15 cellular contexts compared by ENCODE assay signal in genomic region chr7:97623333-97623732, GRCh38.
DNase-seq lines count a peak whose midpoint lies in the region; ATAC-seq, FAIRE-seq and TF ChIP-seq lines count a peak whose summit lies in the region.
"Had no signal": no experiment of that assay in that cellular context is flagged by ENCODE, and none has a peak within 500 bp of the region (broad histone marks: within the 10 kb centered on the region; RNA-seq: fewer than 3 reads in every experiment).

No MANE protein-coding gene starts in this region.

- H3K4me1 ChIP-seq in GM23338 (ENCODE audit: insufficient read depth) = no peaks in the 10 kb centered on the region
- H3K4me1 ChIP-seq: transverse colon had no signal

- POLR2A ChIA-PET in activated CD4-positive, alpha-beta T cell treated with anti-CD3 and anti-CD28 coated beads for 36 hours (lab: Charles Lee) = no interaction called here

- CTCF ChIA-PET in activated CD4-positive, alpha-beta T cell treated with anti-CD3 and anti-CD28 coated beads for 36 hours (lab: Charles Lee) = no interaction called here

- peak; percentile 33 for FAIRE-seq in GM19239 (lab: Jason Lieb, UNC)

- H3K27ac Mint-ChIP-seq in GM23338 (no peak overlapping the region), glutamatergic neuron (ENCODE audit: unreplicated experiment) (no peak overlapping the region)
- no peak overlapping the region for H3K27ac Mint-ChIP-seq in activated CD4-positive, alpha-beta T cell treated with anti-CD3 and anti-CD28 coated beads for 36 hours
- H3K27ac Mint-ChIP-seq: brain had no signal

- H3K36me3 ChIP-seq in GM06990 (ENCODE audit: control insufficient read depth, insufficient read depth, low read length) (no peaks in the 10 kb centered on the region), GM23338 (ENCODE audit: insufficient read depth) (no peaks in the 10 kb centered on the region)
- H3K36me3 ChIP-seq: transverse colon, WERI-Rb-1 had no signal

- no peaks in the 10 kb centered on the region for H3K79me2 ChIP-seq in GM23338 (replicated peaks; ENCODE audit: insufficient read depth)

- no peaks in the 10 kb centered on the region for H3K4me1 Mint-ChIP-seq in GM23338
- no peaks in the 10 kb centered on the region for H3K4me1 Mint-ChIP-seq in glutamatergic neuron (ENCODE audit: low read depth, unreplicated experiment)
- H3K4me1 Mint-ChIP-seq in activated CD4-positive, alpha-beta T cell treated with anti-CD3 and anti-CD28 coated beads for 36 hours = no peaks in the 10 kb centered on the region
- H3K4me1 Mint-ChIP-seq: brain had no signal

- no peak overlapping the region for H3K4me3 ChIP-seq in GM06990 (replicated peaks; ENCODE audit: low read depth, low read length)
- H3K4me3 ChIP-seq in GM23338 = no peak overlapping the region
- H3K4me3 ChIP-seq: GM23248, transverse colon had no signal

- TF ChIP-seq CTCF in GM06990 (IDR thresholded peaks at IDR 0.05; ENCODE audit: insufficient read depth, low read length, poor library complexity, severe bottlenecking) (no peak), GM23338 (conservative IDR thresholded peaks at IDR 0.05; ENCODE audit: low read depth in 2 of 2) (no peak), glutamatergic neuron (IDR thresholded peaks at IDR 0.05; ENCODE audit: partially characterized antibody, unreplicated experiment) (no peak)

- no peak overlapping the region for H3K4me2 ChIP-seq in GM23338

- H3K27me3 Mint-ChIP-seq in GM23338 (ENCODE audit: insufficient read depth, low read depth, poor library complexity) (no peaks in the 10 kb centered on the region), glutamatergic neuron (ENCODE audit: unreplicated experiment) (no peaks in the 10 kb centered on the region)
- H3K27me3 Mint-ChIP-seq in activated CD4-positive, alpha-beta T cell treated with anti-CD3 and anti-CD28 coated beads for 36 hours = peaks cover 6% of the 10 kb centered on the region

- intact Hi-C loops in activated CD4-positive, alpha-beta T cell treated with anti-CD3 and anti-CD28 coated beads for 36 hours (cut with DNase I, micrococcal nuclease) = no loop called here

- no peak for ATAC-seq in GM23338
- peak; percentile 95 for ATAC-seq in HG03196 (IDR thresholded peaks at IDR 0.05; ENCODE audit: unreplicated experiment)
- ATAC-seq in activated CD4-positive, alpha-beta T cell treated with anti-CD3 and anti-CD28 coated beads for 36 hours = no peak

- H4K20me1 ChIP-seq in GM23338 (replicated peaks; ENCODE audit: insufficient read depth) = no peaks in the 10 kb centered on the region

- no peak overlapping the region for H3K27ac ChIP-seq in GM23338 (ENCODE audit: low read depth)
- H3K27ac ChIP-seq: epithelial cell of prostate, GM23248, transverse colon, WERI-Rb-1 had no signal

- DNase-seq in GM06990 (ENCODE audit: extremely low read depth, insufficient read length) (peak; percentile 22), GM19239 (ENCODE audit: insufficient read length, low spot score) (no peak), GM23338 (ENCODE audit: low spot score) (no peak), cortex of kidney (lab: John Stamatoyannopoulos, UW) (no peak), glutamatergic neuron (no peak), GOT3 (lab: John Stamatoyannopoulos, UW) (no peak)
- no peak for DNase-seq in activated CD4-positive, alpha-beta T cell treated with anti-CD3 and anti-CD28 coated beads for 36 hours
- DNase-seq: GM23248, midbrain, retina, transverse colon, WERI-Rb-1 had no signal

- H3K4me3 Mint-ChIP-seq in GM23338 (no peak overlapping the region), glutamatergic neuron (ENCODE audit: unreplicated experiment) (no peak overlapping the region)
- H3K4me3 Mint-ChIP-seq in activated CD4-positive, alpha-beta T cell treated with anti-CD3 and anti-CD28 coated beads for 36 hours = no peak overlapping the region
- H3K4me3 Mint-ChIP-seq: brain had no signal

- H3K9me2 ChIP-seq in GM23338 (ENCODE audit: insufficient read depth) = peaks cover 8% of the 10 kb centered on the region; the same call in 1 of the 2 replicates

- H3K9me3 Mint-ChIP-seq in GM23338 (peaks cover 2% of the 10 kb centered on the region; the same call in 1 of the 3 replicates), glutamatergic neuron (ENCODE audit: unreplicated experiment) (no peaks in the 10 kb centered on the region)
- no peaks in the 10 kb centered on the region for H3K9me3 Mint-ChIP-seq in activated CD4-positive, alpha-beta T cell treated with anti-CD3 and anti-CD28 coated beads for 36 hours (ENCODE audit: low read depth)
- H3K9me3 Mint-ChIP-seq: brain had no signal

- H3K36me3 Mint-ChIP-seq in GM23338 (ENCODE audit: low read depth) (no peaks in the 10 kb centered on the region), glutamatergic neuron (ENCODE audit: unreplicated experiment) (no peaks in the 10 kb centered on the region)
- no peaks in the 10 kb centered on the region for H3K36me3 Mint-ChIP-seq in activated CD4-positive, alpha-beta T cell treated with anti-CD3 and anti-CD28 coated beads for 36 hours (ENCODE audit: low read depth)
- H3K36me3 Mint-ChIP-seq: brain had no signal

- no peaks in the 10 kb centered on the region for H3K27me3 ChIP-seq in GM06990 (replicated peaks; ENCODE audit: control insufficient read depth, insufficient read depth, low read length)
- H3K27me3 ChIP-seq in GM23338 (ENCODE audit: insufficient read depth) = no peaks in the 10 kb centered on the region
- H3K27me3 ChIP-seq: transverse colon had no signal

- no peaks in the 10 kb centered on the region for H3F3A ChIP-seq in GM23338 (replicated peaks; ENCODE audit: low read depth)

- peak overlapping the region; percentile 49; the same call in 1 of the 2 replicates for H2AFZ ChIP-seq in GM23338
- H2AFZ ChIP-seq: GM23248 had no signal

TF ChIP-seq in GM23338, 12 proteins besides CTCF, POLR2A, EP300 and RAD21:
- no peak for TF ChIP-seq NANOG (IDR thresholded peaks at IDR 0.05; ENCODE audit: borderline replicate concordance)
- no peak for TF ChIP-seq JUNB (IDR thresholded peaks at IDR 0.05; ENCODE audit: unreplicated experiment)
- TF ChIP-seq CREB1 (CRISPR knock-in tag; IDR thresholded peaks at IDR 0.05; ENCODE audit: low read depth) = no peak
- TF ChIP-seq ZNF462 (CRISPR knock-in tag; IDR thresholded peaks at IDR 0.05) = no peak
TF ChIP-seq in GM23338: peak in this region for 0.
